ENCODE assay signal across 19 cellular contexts in the genomic region with DNA sequence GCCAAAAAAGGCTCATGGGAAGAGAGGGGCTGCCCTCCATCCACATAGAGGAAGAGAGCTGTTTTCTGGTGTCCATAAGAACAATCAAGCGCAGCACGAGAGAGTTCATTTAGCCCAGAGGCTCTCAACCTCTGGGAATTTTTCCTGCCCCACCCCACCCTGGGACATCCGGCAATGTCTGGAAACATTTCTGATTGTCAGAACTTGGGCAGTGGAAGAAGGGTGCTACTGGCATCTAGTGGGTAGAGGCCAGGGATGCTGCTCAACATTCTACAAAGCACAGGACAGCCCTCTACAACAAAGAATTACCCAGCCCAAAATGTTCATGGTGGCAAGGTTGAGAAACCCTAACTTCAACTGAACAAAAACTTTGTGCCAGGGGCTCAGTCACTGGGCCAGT.
DNase-seq lines count a peak whose midpoint lies in the region; ATAC-seq and TF ChIP-seq lines count a peak whose summit lies in the region.
"Had no signal": no experiment of that assay in that cellular context is flagged by ENCODE, and none has a peak within 500 bp of the region (broad histone marks: within the 10 kb centered on the region; RNA-seq: fewer than 3 reads in every experiment).

No MANE protein-coding gene starts in this region.

- H3K4me1 Mint-ChIP-seq in Calu3 (ENCODE audit: low read depth, unreplicated experiment) (peaks cover 8% of the 10 kb centered on the region), chondrocyte (ENCODE audit: low read depth) (no peaks in the 10 kb centered on the region)
- H3K4me1 Mint-ChIP-seq: activated naive CD4-positive, alpha-beta T cell treated with anti-CD3 and anti-CD28 coated beads, Interleukin-2, amount 50 U/mL, for 24 hours; CD8-positive, alpha-beta memory T cell had no signal

- ATAC-seq in body of pancreas (no peak), GM18505 (IDR thresholded peaks at IDR 0.05; ENCODE audit: unreplicated experiment) (no peak)
- ATAC-seq: gastroesophageal sphincter had no signal

- H3K9ac ChIP-seq in Loucy (ENCODE audit: low read depth, low read length, poor library complexity, severe bottlenecking) = no peak overlapping the region

- TF ChIP-seq POLR2A in body of pancreas (IDR thresholded peaks at IDR 0.05) (no peak), GM18505 (IDR thresholded peaks at IDR 0.05; ENCODE audit: borderline replicate concordance, extremely low read depth, insufficient read depth, insufficient read length) (no peak)

- H3K27me3 ChIP-seq in Loucy (ENCODE audit: insufficient read depth, low read length, poor library complexity, severe bottlenecking) = no peaks in the 10 kb centered on the region
- peaks cover 31% of the 10 kb centered on the region for H3K27me3 ChIP-seq in osteoblast (ENCODE audit: insufficient read depth, low read length)
- no peaks in the 10 kb centered on the region for H3K27me3 ChIP-seq in body of pancreas

- H3K9me3 Mint-ChIP-seq in Calu3 (ENCODE audit: low read depth, unreplicated experiment) (no peaks in the 10 kb centered on the region), chondrocyte (ENCODE audit: low read depth) (no peaks in the 10 kb centered on the region)
- H3K9me3 Mint-ChIP-seq: activated naive CD4-positive, alpha-beta T cell treated with anti-CD3 and anti-CD28 coated beads, Interleukin-2, amount 50 U/mL, for 24 hours; CD8-positive, alpha-beta memory T cell had no signal

- no peaks in the 10 kb centered on the region for H3F3A ChIP-seq in Loucy (ENCODE audit: low read depth)

- TF ChIP-seq CTCF in Calu3 (IDR thresholded peaks at IDR 0.05; ENCODE audit: unreplicated experiment) (no peak), Loucy (conservative IDR thresholded peaks at IDR 0.05; ENCODE audit: low read length) (0 out of 2 replicates have a peak, but pooled peaks have one; percentile 12), chondrocyte (IDR thresholded peaks at IDR 0.05) (peak; percentile 46), osteoblast (IDR thresholded peaks at IDR 0.05; ENCODE audit: extremely low read depth, low read depth, low read length) (peak; percentile 23), body of pancreas (IDR thresholded peaks at IDR 0.05) (peak in 1 of 7 experiments; percentile 40)

- H4K20me1 ChIP-seq in Loucy (ENCODE audit: insufficient read depth, low read length, poor library complexity, severe bottlenecking) (no peaks in the 10 kb centered on the region), osteoblast (ENCODE audit: insufficient read depth, low read length) (no peaks in the 10 kb centered on the region)

- H3K36me3 ChIP-seq in Loucy (ENCODE audit: insufficient read depth, low read length) (no peaks in the 10 kb centered on the region), osteoblast (ENCODE audit: insufficient read depth, low read length) (no peaks in the 10 kb centered on the region), body of pancreas (replicated peaks in 1 of 2; ENCODE audit: insufficient read depth in 1 of 2, low read depth in 2 of 2) (no peaks in the 10 kb centered on the region)
- H3K36me3 ChIP-seq: gastroesophageal sphincter, suprapubic skin had no signal

- DNase-seq in Calu3 (peak; percentile 58), chondrocyte (ENCODE audit: low spot score) (no peak), osteoblast (ENCODE audit: insufficient read length, low spot score, missing footprints) (no peak), NCI-H82 treated with DMSO at 0.1 percent for 48 hours (lab: John Stamatoyannopoulos, UW; ENCODE audit: unreplicated experiment) (no peak), body of pancreas (no peak), AML-193 (lab: John Stamatoyannopoulos, UW) (no peak)
- DNase-seq: activated CD4-positive, alpha-beta T cell treated with anti-CD3 and anti-CD28 coated beads for 1 hour; CD8-positive, alpha-beta memory T cell; left cardiac atrium; NCI-H1417; NCI-H69; OCI-M1; retina; stimulated activated CD4-positive, alpha-beta T cell treated with anti-CD3 and anti-CD28 coated beads, Interleukin-15, amount 100 ng/mL, for 24 hours had no signal

- 58 to 92% methylated on average over 3 of the region's 3 CpGs for WGBS in body of pancreas, 2 donors

- CTCF ChIA-PET in Calu3 (lab: Charles Lee) = interaction anchor here (0.8 to 1.0 kb wide), 2 partner anchors 22 to 130 kb away, joined by 3 to 5 read pairs; no protein-coding TSS in a partner anchor

- no peak overlapping the region for H3K4me3 Mint-ChIP-seq in Calu3 (ENCODE audit: low read depth, unreplicated experiment)
- H3K4me3 Mint-ChIP-seq in chondrocyte (ENCODE audit: unreplicated experiment) = no peak overlapping the region
- H3K4me3 Mint-ChIP-seq: activated naive CD4-positive, alpha-beta T cell treated with anti-CD3 and anti-CD28 coated beads, Interleukin-2, amount 50 U/mL, for 24 hours; CD8-positive, alpha-beta memory T cell had no signal

- H3K27ac ChIP-seq in osteoblast (ENCODE audit: low read depth, low read length) = no peak overlapping the region
- no peak overlapping the region for H3K27ac ChIP-seq in body of pancreas
- H3K27ac ChIP-seq: gastroesophageal sphincter, suprapubic skin had no signal

- H3K9me3 ChIP-seq in Loucy (ENCODE audit: insufficient read depth, low read depth, low read length) (no peaks in the 10 kb centered on the region), osteoblast (ENCODE audit: low read depth, low read length) (no peaks in the 10 kb centered on the region), body of pancreas (no peaks in the 10 kb centered on the region)
- H3K9me3 ChIP-seq: gastroesophageal sphincter, suprapubic skin had no signal

- intact Hi-C loops in Calu3 (cut with micrococcal nuclease; ENCODE audit: unreplicated experiment) = loop anchor here (1.0 to 2.0 kb wide), 2 partner anchors 45 to 324 kb away; no protein-coding TSS in a partner anchor
- intact Hi-C loops in body of pancreas (cut with DNase I) = no loop called here

- H3K4me3 ChIP-seq in Loucy (ENCODE audit: low read length, poor library complexity, severe bottlenecking) (no peak overlapping the region), osteoblast (ENCODE audit: insufficient read depth, low read length) (no peak overlapping the region), body of pancreas (no peak overlapping the region)
- H3K4me3 ChIP-seq: gastroesophageal sphincter, suprapubic skin had no signal

- H3K4me2 ChIP-seq in Loucy (ENCODE audit: low read depth, low read length, poor library complexity, severe bottlenecking) (no peak overlapping the region), osteoblast (ENCODE audit: insufficient read depth, low read length) (no peak overlapping the region)

- no peak overlapping the region for H2AFZ ChIP-seq in Loucy (ENCODE audit: low read length)
- H2AFZ ChIP-seq in osteoblast (ENCODE audit: low read length) = no peak overlapping the region

- H3K27ac Mint-ChIP-seq in Calu3 (ENCODE audit: unreplicated experiment) (no peak overlapping the region), chondrocyte (ENCODE audit: unreplicated experiment) (no peak overlapping the region)
- H3K27ac Mint-ChIP-seq: activated naive CD4-positive, alpha-beta T cell treated with anti-CD3 and anti-CD28 coated beads, Interleukin-2, amount 50 U/mL, for 24 hours; CD8-positive, alpha-beta memory T cell had no signal

- H3K36me3 Mint-ChIP-seq in Calu3 (ENCODE audit: insufficient read depth, unreplicated experiment) = no peaks in the 10 kb centered on the region
- H3K36me3 Mint-ChIP-seq in chondrocyte (ENCODE audit: low read depth) = no peaks in the 10 kb centered on the region
- H3K36me3 Mint-ChIP-seq: activated naive CD4-positive, alpha-beta T cell treated with anti-CD3 and anti-CD28 coated beads, Interleukin-2, amount 50 U/mL, for 24 hours; CD8-positive, alpha-beta memory T cell had no signal

- no peaks in the 10 kb centered on the region for H3K9me2 ChIP-seq in Loucy (replicated peaks; ENCODE audit: low read depth, low read length)

- no TSS peak for BruUV-seq in Calu3 (replicated peaks; lab: Mats Ljungman, UMichigan)

- peaks cover 5% of the 10 kb centered on the region for H3K27me3 Mint-ChIP-seq in Calu3 (ENCODE audit: unreplicated experiment)
- H3K27me3 Mint-ChIP-seq in chondrocyte (ENCODE audit: low read depth) = peaks cover 67% of the 10 kb centered on the region

- no peaks in the 10 kb centered on the region for H3K4me1 ChIP-seq in Loucy (ENCODE audit: insufficient read depth, low read length, poor library complexity, severe bottlenecking)
- H3K4me1 ChIP-seq in osteoblast (ENCODE audit: insufficient read depth, low read length) = no peaks in the 10 kb centered on the region
- no peaks in the 10 kb centered on the region for H3K4me1 ChIP-seq in body of pancreas
- H3K4me1 ChIP-seq: gastroesophageal sphincter, suprapubic skin had no signal

- H3K79me2 ChIP-seq in Loucy (ENCODE audit: insufficient read depth, low read length) (no peaks in the 10 kb centered on the region), osteoblast (ENCODE audit: insufficient read depth, low read length) (no peaks in the 10 kb centered on the region)
